In genomic region chr15:89672221-89673161, GRCh38 we compare ENCODE assay signal across 14 cellular contexts. TPM values are rescaled to one million over a fixed set of nuclear protein-coding genes. Genes with fewer than 3 reads are reported as not detected.
DNase-seq lines count a peak whose midpoint lies in the region; ATAC-seq and TF ChIP-seq lines count a peak whose summit lies in the region.
"Had no signal": no experiment of that assay in that cellular context is flagged by ENCODE, and none has a peak within 500 bp of the region (broad histone marks: within the 10 kb centered on the region; RNA-seq: fewer than 3 reads in every experiment).

No MANE protein-coding gene starts in this region.

- DNase-seq in H7 (peak; percentile 72), astrocyte of the hippocampus (ENCODE audit: low read depth, low spot score) (peak; percentile 73), thoracic aorta (ENCODE audit: low spot score) (no peak), T-cell (no peak)
- DNase-seq: colonic mucosa, NCI-H510A had no signal

- H3K9me3 Mint-ChIP-seq in T-cell, result no peaks in the 10 kb centered on the region
- H3K9me3 Mint-ChIP-seq in activated T-helper 17 cell treated with anti-CD3 and anti-CD28 coated beads, Interleukin-2, amount 50 U/mL, for 72 hours, result no peaks in the 10 kb centered on the region
- H3K9me3 Mint-ChIP-seq: activated naive CD8-positive, alpha-beta T cell treated with anti-CD3 and anti-CD28 coated beads, Interleukin-2, amount 50 U/mL, for 24 hours; stimulated activated naive CD8-positive, alpha-beta T cell treated with anti-CD3 and anti-CD28 coated beads, Interleukin-15, Interleukin-2, amounts not matched to agents 100 ng/mL and 50 ng/mL, for 24 hours had no signal

- 71 to 77% methylated on average over 3 to 9 of the region's 12 CpGs for WGBS in gastroesophageal sphincter (ENCODE audit: low coverage in 1 of 2), 2 donors

- H3K27ac Mint-ChIP-seq in T-cell, result no peak overlapping the region
- H3K27ac Mint-ChIP-seq in activated T-helper 17 cell treated with anti-CD3 and anti-CD28 coated beads, Interleukin-2, amount 50 U/mL, for 72 hours, result no peak overlapping the region
- H3K27ac Mint-ChIP-seq: activated CD8-positive, alpha-beta T cell treated with anti-CD3 and anti-CD28 coated beads, Interleukin-2, amount 10 ng/mL, durations not matched to agents 7 days and 5 days; activated naive CD8-positive, alpha-beta T cell treated with anti-CD3 and anti-CD28 coated beads, Interleukin-2, amount 50 U/mL, for 24 hours; stimulated activated naive CD8-positive, alpha-beta T cell treated with anti-CD3 and anti-CD28 coated beads, Interleukin-15, Interleukin-2, amounts not matched to agents 100 ng/mL and 50 ng/mL, for 24 hours had no signal

- no peak for TF ChIP-seq POLR2A in gastroesophageal sphincter (IDR thresholded peaks at IDR 0.05)

- H3K27me3 ChIP-seq in H7 (ENCODE audit: control insufficient read depth, insufficient read depth, low read length) (no peaks in the 10 kb centered on the region; the same call in 1 of the 2 replicates), gastroesophageal sphincter (no peaks in the 10 kb centered on the region), thoracic aorta (replicated peaks; ENCODE audit: insufficient read depth) (no peaks in the 10 kb centered on the region)
- H3K27me3 ChIP-seq: colonic mucosa had no signal

- no peaks in the 10 kb centered on the region for H3K9me3 ChIP-seq in gastroesophageal sphincter
- H3K9me3 ChIP-seq in thoracic aorta, result no peaks in the 10 kb centered on the region
- H3K9me3 ChIP-seq: colonic mucosa had no signal

- no peak overlapping the region for H3K4me3 ChIP-seq in H7 (ENCODE audit: insufficient read depth, low read depth, low read length)
- no peak overlapping the region for H3K4me3 ChIP-seq in gastroesophageal sphincter
- no peak overlapping the region for H3K4me3 ChIP-seq in thoracic aorta
- H3K4me3 ChIP-seq: colonic mucosa had no signal

- no peaks in the 10 kb centered on the region for H3K4me1 Mint-ChIP-seq in T-cell
- H3K4me1 Mint-ChIP-seq in activated T-helper 17 cell treated with anti-CD3 and anti-CD28 coated beads, Interleukin-2, amount 50 U/mL, for 72 hours, result no peaks in the 10 kb centered on the region

- H3K27me3 Mint-ChIP-seq in T-cell, result peaks cover 8 to 12% of the 10 kb centered on the region in 2 donors
- peaks cover 6% of the 10 kb centered on the region for H3K27me3 Mint-ChIP-seq in activated T-helper 17 cell treated with anti-CD3 and anti-CD28 coated beads, Interleukin-2, amount 50 U/mL, for 72 hours

- no peaks in the 10 kb centered on the region for H3K36me3 Mint-ChIP-seq in T-cell
- no peaks in the 10 kb centered on the region for H3K36me3 Mint-ChIP-seq in activated T-helper 17 cell treated with anti-CD3 and anti-CD28 coated beads, Interleukin-2, amount 50 U/mL, for 72 hours (ENCODE audit: low read depth)

- no peak overlapping the region for H3K4me3 Mint-ChIP-seq in T-cell
- H3K4me3 Mint-ChIP-seq in activated T-helper 17 cell treated with anti-CD3 and anti-CD28 coated beads, Interleukin-2, amount 50 U/mL, for 72 hours, result no peak overlapping the region
- H3K4me3 Mint-ChIP-seq: activated CD8-positive, alpha-beta T cell treated with anti-CD3 and anti-CD28 coated beads, Interleukin-2, amount 10 ng/mL, durations not matched to agents 7 days and 5 days; activated naive CD8-positive, alpha-beta T cell treated with anti-CD3 and anti-CD28 coated beads, Interleukin-2, amount 50 U/mL, for 24 hours; stimulated activated naive CD8-positive, alpha-beta T cell treated with anti-CD3 and anti-CD28 coated beads, Interleukin-15, Interleukin-2, amounts not matched to agents 100 ng/mL and 50 ng/mL, for 24 hours had no signal

- TF ChIP-seq EP300 in gastroesophageal sphincter (IDR thresholded peaks at IDR 0.05), result no peak

- peaks cover 0 to 20% (median 7%) of the 10 kb centered on the region in 3 donors for H3K4me1 ChIP-seq in gastroesophageal sphincter
- peaks cover 20 to 30% of the 10 kb centered on the region in 2 donors for H3K4me1 ChIP-seq in thoracic aorta (ENCODE audit: control insufficient read depth in 1 of 2, low read depth in 2 of 2)
- H3K4me1 ChIP-seq: colonic mucosa had no signal

- H3K36me3 ChIP-seq in H7 (replicated peaks; ENCODE audit: control insufficient read depth, insufficient read depth, low read length) (no peaks in the 10 kb centered on the region), gastroesophageal sphincter (no peaks in the 10 kb centered on the region), thoracic aorta (no peaks in the 10 kb centered on the region)
- H3K36me3 ChIP-seq: colonic mucosa had no signal

- ATAC-seq in gastroesophageal sphincter (peak; percentile 30), thoracic aorta (ENCODE audit: insufficient number of reproducible peaks, low FRiP score, low read depth) (peak; percentile 33), T-cell (replicated peaks in 1 of 4) (no peak), HG02588 (IDR thresholded peaks at IDR 0.05; ENCODE audit: unreplicated experiment) (no peak)
- no peak for ATAC-seq in activated T-helper 17 cell treated with anti-CD3 and anti-CD28 coated beads, Interleukin-2, amount 50 U/mL, for 72 hours (replicated peaks)

- CTCF ChIA-PET in T-cell (lab: Charles Lee), result no interaction called here

- H3K27ac ChIP-seq in gastroesophageal sphincter, result peak overlapping the region in 3 of 4 donors; percentile 57 to 67 (median 67)
- peak overlapping the region; percentile 90 to 91 for H3K27ac ChIP-seq in thoracic aorta
- H3K27ac ChIP-seq: colonic mucosa had no signal

- POLR2A ChIA-PET in T-cell (lab: Charles Lee), result no interaction called here

- TF ChIP-seq CTCF in gastroesophageal sphincter (IDR thresholded peaks at IDR 0.05) (no peak), thoracic aorta (IDR thresholded peaks at IDR 0.05) (no peak)

RNA-seq across cellular contexts. Expression of gene PLIN1, which starts 6.7 kb away (rescaled TPM):
- total RNA-seq in H7 (2014; rRNA removed; shearing (Covaris generic)), result 0.18 TPM in 1 of 2 replicates, not detected in the other
- total RNA-seq in gastroesophageal sphincter, result 10 to 100 TPM in 1 of 4 donors, 1 to 10 TPM in 3; 1.2 to 22.2 (median 2.5) TPM
- total RNA-seq in thoracic aorta, result 10 to 100 TPM in 1 of 2 donors, 1 to 10 TPM in 1; 5.7 to 24.2 TPM
- total RNA-seq in T-cell, result 1 to 10 TPM in 1 of 5 donors, under 1 TPM in 3, not detected in 1; 0.25 to 1.1 (median 0.60) TPM
- 1 to 10 TPM in 1 of 2 donors, under 1 TPM in 1; 0.09 to 1.2 TPM for total RNA-seq in activated T-helper 17 cell treated with anti-CD3 and anti-CD28 coated beads, Interleukin-2, amount 50 U/mL, for 72 hours
- total RNA-seq: activated CD8-positive, alpha-beta T cell treated with anti-CD3 and anti-CD28 coated beads, Interleukin-2, amount 10 ng/mL, durations not matched to agents 7 days and 5 days; SK-MEL-5 had no signal

RNA-seq across cellular contexts. Expression of gene KIF7, which starts 17.2 kb away (rescaled TPM):
- 7.8 and 9.0 TPM in 2 replicates for total RNA-seq in H7 (2014; rRNA removed; shearing (Covaris generic))
- total RNA-seq in gastroesophageal sphincter (10 to 100 TPM; 17.0 to 26.3 (median 18.3) TPM), thoracic aorta (10 to 100 TPM; 26.4 to 28.4 TPM), T-cell (under 1 TPM; 0.07 to 0.26 (median 0.20) TPM)
- under 1 TPM; 0.11 to 0.53 TPM for total RNA-seq in activated T-helper 17 cell treated with anti-CD3 and anti-CD28 coated beads, Interleukin-2, amount 50 U/mL, for 72 hours

RNA-seq across cellular contexts. Expression of gene PEX11A, which starts 18.1 kb away (rescaled TPM):
- total RNA-seq in H7 (2014; rRNA removed; shearing (Covaris generic)), result 1.3 and 1.6 TPM in 2 replicates
- total RNA-seq in gastroesophageal sphincter, result 10 to 100 TPM; 11.6 to 17.6 (median 16.4) TPM
- total RNA-seq in thoracic aorta, result 10 to 100 TPM in 1 of 2 donors, 1 to 10 TPM in 1; 4.5 to 17.3 TPM
- total RNA-seq in T-cell, result 1 to 10 TPM in 4 of 5 donors, under 1 TPM in 1; 0.91 to 4.0 (median 2.0) TPM
- total RNA-seq in activated T-helper 17 cell treated with anti-CD3 and anti-CD28 coated beads, Interleukin-2, amount 50 U/mL, for 72 hours, result 1 to 10 TPM; 2.1 to 5.3 TPM

RNA-seq across cellular contexts. Expression of gene WDR93, which starts 18.1 kb away (rescaled TPM):
- total RNA-seq in H7 (2014; rRNA removed; shearing (Covaris generic)), result not detected in 2 replicates
- total RNA-seq in gastroesophageal sphincter, result under 1 TPM in 1 of 4 donors, not detected in 3; 0.15 TPM
- not detected for total RNA-seq in thoracic aorta
- total RNA-seq in T-cell, result under 1 TPM in 2 of 5 donors, not detected in 3; 0.13 to 0.35 TPM
- total RNA-seq in activated T-helper 17 cell treated with anti-CD3 and anti-CD28 coated beads, Interleukin-2, amount 50 U/mL, for 72 hours, result under 1 TPM in 1 of 2 donors, not detected in 1; 0.19 TPM
- total RNA-seq: activated CD8-positive, alpha-beta T cell treated with anti-CD3 and anti-CD28 coated beads, Interleukin-2, amount 10 ng/mL, durations not matched to agents 7 days and 5 days; posterior vena cava; SK-MEL-5 had no signal

Comparison
In these comparisons a context has a peak if more than half of its experiments do, and no peak if none do; other contexts are left out.
1. DNase-seq: peak in H7 (single experiment) and astrocyte of the hippocampus (single experiment); none in thoracic aorta (single experiment) and T-cell (0 of 34).
2. ATAC-seq: peak in gastroesophageal sphincter (single experiment) and thoracic aorta (single experiment); none in T-cell (0 of 4), activated T-helper 17 cell treated with anti-CD3 and anti-CD28 coated beads, Interleukin-2, amount 50 U/mL, for 72 hours (single experiment) and HG02588 (single experiment).